ENCODE assay signal across 8 cellular contexts in the genomic region with DNA sequence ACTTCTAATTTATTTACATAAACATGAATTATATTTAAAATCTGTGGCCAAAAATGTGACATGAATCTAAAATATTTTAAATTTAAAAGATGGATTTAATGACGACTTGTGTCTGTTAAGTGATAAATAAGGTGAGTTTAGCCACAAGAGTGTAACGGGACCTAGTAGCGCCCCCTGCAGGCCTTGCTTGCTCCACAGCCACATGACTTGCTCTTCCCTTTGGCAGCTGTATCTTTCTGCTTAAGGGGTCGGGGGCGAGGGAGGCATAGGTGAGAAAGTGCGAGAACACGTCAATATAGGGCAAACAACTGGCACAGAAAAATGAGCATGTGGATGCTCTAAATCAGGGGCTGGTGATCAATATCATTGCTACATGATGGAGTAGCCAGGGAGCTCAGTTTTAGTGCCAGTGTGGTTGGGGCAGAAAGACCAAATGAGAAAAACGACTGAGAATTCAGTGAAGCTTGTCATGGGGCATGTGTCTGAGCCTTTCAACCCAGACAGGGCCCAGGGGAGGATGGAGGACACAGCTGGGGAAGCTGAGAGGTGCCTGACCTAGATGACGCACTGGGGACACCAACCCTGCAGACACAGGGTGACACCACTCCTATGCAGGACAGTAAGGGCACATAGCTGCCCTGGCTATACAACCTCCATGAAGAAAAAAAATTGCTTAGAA. TPM values are rescaled to one million over a fixed set of nuclear protein-coding genes. Genes with fewer than 3 reads are reported as not detected.
DNase-seq lines count a peak whose midpoint lies in the region; ATAC-seq, FAIRE-seq and TF ChIP-seq lines count a peak whose summit lies in the region.

No MANE protein-coding gene starts in this region.

- intact Hi-C loops in pancreas (cut with DNase I) (no loop called here), aorta (cut with DNase I) (loop anchor here in 1 of 2 donors (5.0 kb wide), 1 partner anchor 41 kb away; no protein-coding TSS in a partner anchor)

- H3K4me3 ChIP-seq in fibroblast of lung (replicated peaks in 1 of 4; ENCODE audit: control extremely low read depth in 1 of 4, insufficient read depth in 1 of 4, low read depth in 3 of 4, low read length in 4 of 4) (no peak overlapping the region), pancreas (no peak overlapping the region), aorta (ENCODE audit: low read length in 2 of 2) (no peak overlapping the region)

- H3K27me3 ChIP-seq in fibroblast of lung (ENCODE audit: control insufficient read depth, insufficient read depth, low read length) (no peaks in the 10 kb centered on the region), pancreas (no peaks in the 10 kb centered on the region), aorta (ENCODE audit: control insufficient read depth in 1 of 2, insufficient read depth in 2 of 2, low read length in 1 of 2) (no peaks in the 10 kb centered on the region)

- ATAC-seq in pancreas: peak in 3 of 4 donors; percentile 53 to 73 (median 69)
- no peak for ATAC-seq in aorta (ENCODE audit: low FRiP score)
- no peak for ATAC-seq in HG02840 (IDR thresholded peaks at IDR 0.05; ENCODE audit: low FRiP score, unreplicated experiment)

- H3K4me2 ChIP-seq in fibroblast of lung (ENCODE audit: extremely low read depth, insufficient read depth, low read length): no peak overlapping the region

- peaks cover 2% of the 10 kb centered on the region for H4K20me1 ChIP-seq in fibroblast of lung (ENCODE audit: control insufficient read depth, extremely low read depth, insufficient read depth, low read length)

- peak; percentile 54 for FAIRE-seq in pancreas (lab: Jason Lieb, UNC)

- no peaks in the 10 kb centered on the region for H3K9me3 ChIP-seq in fibroblast of lung (ENCODE audit: control insufficient read depth, insufficient read depth, low read depth, low read length)
- no peaks in the 10 kb centered on the region for H3K9me3 ChIP-seq in pancreas
- H3K9me3 ChIP-seq in aorta (ENCODE audit: control insufficient read depth, low read length): no peaks in the 10 kb centered on the region

- TF ChIP-seq CTCF in fibroblast of lung (conservative IDR thresholded peaks at IDR 0.05 in 1 of 2, IDR thresholded peaks at IDR 0.05 in 1 of 2; ENCODE audit: low read depth in 1 of 2, low read length in 2 of 2) (peak; percentile 60 to 79), pancreas (IDR thresholded peaks at IDR 0.05) (peak; percentile 29 to 66 (median 38))

- no peak overlapping the region for H3K27ac ChIP-seq in fibroblast of lung (ENCODE audit: insufficient read depth, low read length)
- H3K27ac ChIP-seq in pancreas: no peak overlapping the region
- no peak overlapping the region for H3K27ac ChIP-seq in aorta (ENCODE audit: low read depth in 1 of 2, low read length in 2 of 2)

- H3K4me1 ChIP-seq in fibroblast of lung (ENCODE audit: control insufficient read depth, extremely low read depth, insufficient read depth, low read length) (no peaks in the 10 kb centered on the region), pancreas (no peaks in the 10 kb centered on the region), aorta (ENCODE audit: control insufficient read depth in 1 of 2, insufficient read depth in 2 of 2, low read length in 2 of 2) (no peaks in the 10 kb centered on the region)

- no peaks in the 10 kb centered on the region for H3K36me3 ChIP-seq in fibroblast of lung (ENCODE audit: control insufficient read depth, insufficient read depth, low read length)
- peaks cover 0 to 25% (median 6%) of the 10 kb centered on the region in 3 donors for H3K36me3 ChIP-seq in pancreas
- peaks cover 0 to 5% of the 10 kb centered on the region in 2 donors for H3K36me3 ChIP-seq in aorta (ENCODE audit: control insufficient read depth in 1 of 2, insufficient read depth in 2 of 2, low read length in 1 of 2)

- WGBS in pancreas, 2 donors: 46 to 57% methylated on average over 9 of the region's 9 CpGs
- WGBS in aorta, 2 donors: 59 to 63% methylated on average over 9 of the region's 9 CpGs

- H2AFZ ChIP-seq in fibroblast of lung (ENCODE audit: low read length): no peak overlapping the region

- peak; percentile 26 for DNase-seq in NCI-H1694 treated with DMSO at 0.1 percent for 48 hours (lab: John Stamatoyannopoulos, UW)
- DNase-seq in NCI-H1694 (lab: John Stamatoyannopoulos, UW): no peak
- DNase-seq in NCI-H1092 (lab: John Stamatoyannopoulos, UW): peak; percentile 21
- DNase-seq in activated CD8-positive, alpha-beta memory T cell treated with anti-CD3 and anti-CD28 coated beads for 24 hours: peak; percentile 81
- peak; percentile 8 to 54 for DNase-seq in fibroblast of lung (ENCODE audit: low read depth in 2 of 2)
- DNase-seq in pancreas: peak in 5 of 6 donors; percentile 43 to 88 (median 56)
- peak; percentile 70 to 90 for DNase-seq in aorta

- no peak overlapping the region for H3K9ac ChIP-seq in fibroblast of lung (ENCODE audit: insufficient read depth, low read length)

- no peaks in the 10 kb centered on the region for H3K79me2 ChIP-seq in fibroblast of lung (ENCODE audit: control insufficient read depth, insufficient read depth, low read length)

RNA-seq across cellular contexts. Expression of a gene that starts 49.8 kb away (rescaled TPM):
- total RNA-seq in fibroblast of lung (6.4 and 6.9 TPM in 2 replicates), pancreas (1 to 10 TPM; 3.2 to 6.2 (median 4.7) TPM), aorta (10 to 100 TPM in 1 of 2 donors, 1 to 10 TPM in 1; 6.3 to 12.2 TPM)
- polyA plus RNA-seq in fibroblast of lung (5.8 and 7.7 TPM in 2 replicates), pancreas (1 to 10 TPM; 3.5 to 4.5 TPM), aorta (1 to 10 TPM; 3.4 to 4.5 TPM)
- polyA plus RNA-seq in fibroblast of lung (2012): 5.2 and 6.1 TPM in 2 replicates
- polyA minus RNA-seq in fibroblast of lung (ENCODE audit: low replicate concordance): 2.0 and 4.9 TPM in 2 replicates

Comparison
In these comparisons a context has a peak if more than half of its experiments do, and no peak if none do; other contexts are left out.
1. ATAC-seq: peak in pancreas (3 of 4); none in aorta (single experiment) and HG02840 (single experiment).